In the genomic region with DNA sequence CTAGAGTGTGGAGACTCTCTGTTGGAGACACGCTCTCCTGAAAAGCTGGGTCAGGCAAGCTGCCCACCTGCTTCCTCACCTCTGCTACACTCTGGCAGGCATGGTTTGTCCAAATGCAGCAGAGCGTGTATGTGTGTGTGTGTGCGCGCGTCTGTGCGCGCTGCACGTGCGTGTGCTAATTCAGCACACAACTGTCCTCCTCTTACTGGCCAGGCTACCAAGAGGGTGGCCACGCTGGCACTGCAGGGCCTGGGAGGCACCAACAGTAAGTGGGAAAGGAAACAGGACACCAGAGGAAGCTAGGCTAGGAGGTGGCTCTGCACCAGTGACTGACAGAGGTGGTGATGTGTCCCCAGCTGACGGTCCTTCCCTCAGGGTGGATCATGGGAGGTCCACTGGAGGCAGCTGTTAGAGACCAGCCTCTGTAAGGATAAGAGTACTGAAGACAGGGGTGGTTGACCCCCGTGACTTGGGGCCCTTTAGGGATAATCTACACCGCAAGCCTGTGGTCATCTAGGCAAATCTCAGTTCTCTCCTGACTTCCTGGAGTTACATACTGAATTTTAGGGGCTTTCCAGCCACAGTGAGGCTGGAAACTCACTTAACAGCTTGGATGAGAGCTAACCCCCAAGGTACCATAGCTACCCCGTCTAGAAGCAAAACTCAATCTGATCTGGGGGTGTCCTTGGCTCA, we compare ENCODE assay signal across 1 cellular context.
TF ChIP-seq lines count a peak whose summit lies in the region.

No MANE protein-coding gene starts in this region.

TF ChIP-seq in GM12878, 131 proteins besides CTCF, POLR2A, EP300 and RAD21 (continued from another document):
- TF ChIP-seq, protein P1, sequence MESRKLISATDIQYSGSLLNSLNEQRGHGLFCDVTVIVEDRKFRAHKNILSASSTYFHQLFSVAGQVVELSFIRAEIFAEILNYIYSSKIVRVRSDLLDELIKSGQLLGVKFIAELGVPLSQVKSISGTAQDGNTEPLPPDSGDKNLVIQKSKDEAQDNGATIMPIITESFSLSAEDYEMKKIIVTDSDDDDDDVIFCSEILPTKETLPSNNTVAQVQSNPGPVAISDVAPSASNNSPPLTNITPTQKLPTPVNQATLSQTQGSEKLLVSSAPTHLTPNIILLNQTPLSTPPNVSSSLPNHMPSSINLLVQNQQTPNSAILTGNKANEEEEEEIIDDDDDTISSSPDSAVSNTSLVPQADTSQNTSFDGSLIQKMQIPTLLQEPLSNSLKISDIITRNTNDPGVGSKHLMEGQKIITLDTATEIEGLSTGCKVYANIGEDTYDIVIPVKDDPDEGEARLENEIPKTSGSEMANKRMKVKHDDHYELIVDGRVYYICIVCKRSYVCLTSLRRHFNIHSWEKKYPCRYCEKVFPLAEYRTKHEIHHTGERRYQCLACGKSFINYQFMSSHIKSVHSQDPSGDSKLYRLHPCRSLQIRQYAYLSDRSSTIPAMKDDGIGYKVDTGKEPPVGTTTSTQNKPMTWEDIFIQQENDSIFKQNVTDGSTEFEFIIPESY (IDR thresholded peaks at IDR 0.05): no peak
- TF ChIP-seq MTA3 (IDR thresholded peaks at IDR 0.05; ENCODE audit: borderline replicate concordance, low read length) (peak; percentile 56; the same call in 1 of the 2 replicates), MYB (IDR thresholded peaks at IDR 0.05; ENCODE audit: borderline replicate concordance, low read depth, low read length) (no peak), CBFB (IDR thresholded peaks at IDR 0.05; ENCODE audit: low read depth) (peak; percentile 90), RELA (IDR thresholded peaks at IDR 0.05; ENCODE audit: borderline replicate concordance, partially characterized antibody) (peak; percentile 84), SPI1 (IDR thresholded peaks at IDR 0.05; ENCODE audit: borderline replicate concordance, insufficient read depth, low read depth, low read length) (peak; percentile 71), TCF12 (IDR thresholded peaks at IDR 0.05; ENCODE audit: low read depth, low read length) (peak; percentile 31; the same call in 1 of the 2 replicates), SP1 (IDR thresholded peaks at IDR 0.05; ENCODE audit: low read depth, low read length) (peak; percentile 60), BCL11A (IDR thresholded peaks at IDR 0.05; ENCODE audit: low read depth, low read length) (no peak; the same call in 1 of the 2 replicates), IKZF1 (conservative IDR thresholded peaks at IDR 0.05) (peak; percentile 92), TCF3 (IDR thresholded peaks at IDR 0.05; ENCODE audit: borderline replicate concordance, insufficient read depth, low read depth, low read length) (peak; percentile 45; the same call in 1 of the 2 replicates), POLR2AphosphoS5 (IDR thresholded peaks at IDR 0.05; ENCODE audit: low read length) (no peak), ETV6 (conservative IDR thresholded peaks at IDR 0.05 in 1 of 2, IDR thresholded peaks at IDR 0.05 in 1 of 2; ENCODE audit: borderline replicate concordance in 1 of 2, low read depth in 1 of 2) (peak in 1 of 2 experiments; percentile 40; a peak in 1 of 4 replicates), ZNF274 (IDR thresholded peaks at IDR 0.05; ENCODE audit: insufficient read depth, insufficient read length) (no peak), ATF7 (IDR thresholded peaks at IDR 0.05; ENCODE audit: low read depth) (no peak), KDM1A (IDR thresholded peaks at IDR 0.05; ENCODE audit: borderline replicate concordance) (no peak)
- TF ChIP-seq, protein P2, sequence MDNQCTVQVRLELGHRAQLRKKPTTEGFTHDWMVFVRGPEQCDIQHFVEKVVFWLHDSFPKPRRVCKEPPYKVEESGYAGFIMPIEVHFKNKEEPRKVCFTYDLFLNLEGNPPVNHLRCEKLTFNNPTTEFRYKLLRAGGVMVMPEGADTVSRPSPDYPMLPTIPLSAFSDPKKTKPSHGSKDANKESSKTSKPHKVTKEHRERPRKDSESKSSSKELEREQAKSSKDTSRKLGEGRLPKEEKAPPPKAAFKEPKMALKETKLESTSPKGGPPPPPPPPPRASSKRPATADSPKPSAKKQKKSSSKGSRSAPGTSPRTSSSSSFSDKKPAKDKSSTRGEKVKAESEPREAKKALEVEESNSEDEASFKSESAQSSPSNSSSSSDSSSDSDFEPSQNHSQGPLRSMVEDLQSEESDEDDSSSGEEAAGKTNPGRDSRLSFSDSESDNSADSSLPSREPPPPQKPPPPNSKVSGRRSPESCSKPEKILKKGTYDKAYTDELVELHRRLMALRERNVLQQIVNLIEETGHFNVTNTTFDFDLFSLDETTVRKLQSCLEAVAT (IDR thresholded peaks at IDR 0.05): peak; percentile 57; the same call in 1 of the 2 replicates
- TF ChIP-seq, protein P3, sequence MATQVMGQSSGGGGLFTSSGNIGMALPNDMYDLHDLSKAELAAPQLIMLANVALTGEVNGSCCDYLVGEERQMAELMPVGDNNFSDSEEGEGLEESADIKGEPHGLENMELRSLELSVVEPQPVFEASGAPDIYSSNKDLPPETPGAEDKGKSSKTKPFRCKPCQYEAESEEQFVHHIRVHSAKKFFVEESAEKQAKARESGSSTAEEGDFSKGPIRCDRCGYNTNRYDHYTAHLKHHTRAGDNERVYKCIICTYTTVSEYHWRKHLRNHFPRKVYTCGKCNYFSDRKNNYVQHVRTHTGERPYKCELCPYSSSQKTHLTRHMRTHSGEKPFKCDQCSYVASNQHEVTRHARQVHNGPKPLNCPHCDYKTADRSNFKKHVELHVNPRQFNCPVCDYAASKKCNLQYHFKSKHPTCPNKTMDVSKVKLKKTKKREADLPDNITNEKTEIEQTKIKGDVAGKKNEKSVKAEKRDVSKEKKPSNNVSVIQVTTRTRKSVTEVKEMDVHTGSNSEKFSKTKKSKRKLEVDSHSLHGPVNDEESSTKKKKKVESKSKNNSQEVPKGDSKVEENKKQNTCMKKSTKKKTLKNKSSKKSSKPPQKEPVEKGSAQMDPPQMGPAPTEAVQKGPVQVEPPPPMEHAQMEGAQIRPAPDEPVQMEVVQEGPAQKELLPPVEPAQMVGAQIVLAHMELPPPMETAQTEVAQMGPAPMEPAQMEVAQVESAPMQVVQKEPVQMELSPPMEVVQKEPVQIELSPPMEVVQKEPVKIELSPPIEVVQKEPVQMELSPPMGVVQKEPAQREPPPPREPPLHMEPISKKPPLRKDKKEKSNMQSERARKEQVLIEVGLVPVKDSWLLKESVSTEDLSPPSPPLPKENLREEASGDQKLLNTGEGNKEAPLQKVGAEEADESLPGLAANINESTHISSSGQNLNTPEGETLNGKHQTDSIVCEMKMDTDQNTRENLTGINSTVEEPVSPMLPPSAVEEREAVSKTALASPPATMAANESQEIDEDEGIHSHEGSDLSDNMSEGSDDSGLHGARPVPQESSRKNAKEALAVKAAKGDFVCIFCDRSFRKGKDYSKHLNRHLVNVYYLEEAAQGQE (IDR thresholded peaks at IDR 0.05; ENCODE audit: low read depth, low read length): no peak
- TF ChIP-seq, protein P4, sequence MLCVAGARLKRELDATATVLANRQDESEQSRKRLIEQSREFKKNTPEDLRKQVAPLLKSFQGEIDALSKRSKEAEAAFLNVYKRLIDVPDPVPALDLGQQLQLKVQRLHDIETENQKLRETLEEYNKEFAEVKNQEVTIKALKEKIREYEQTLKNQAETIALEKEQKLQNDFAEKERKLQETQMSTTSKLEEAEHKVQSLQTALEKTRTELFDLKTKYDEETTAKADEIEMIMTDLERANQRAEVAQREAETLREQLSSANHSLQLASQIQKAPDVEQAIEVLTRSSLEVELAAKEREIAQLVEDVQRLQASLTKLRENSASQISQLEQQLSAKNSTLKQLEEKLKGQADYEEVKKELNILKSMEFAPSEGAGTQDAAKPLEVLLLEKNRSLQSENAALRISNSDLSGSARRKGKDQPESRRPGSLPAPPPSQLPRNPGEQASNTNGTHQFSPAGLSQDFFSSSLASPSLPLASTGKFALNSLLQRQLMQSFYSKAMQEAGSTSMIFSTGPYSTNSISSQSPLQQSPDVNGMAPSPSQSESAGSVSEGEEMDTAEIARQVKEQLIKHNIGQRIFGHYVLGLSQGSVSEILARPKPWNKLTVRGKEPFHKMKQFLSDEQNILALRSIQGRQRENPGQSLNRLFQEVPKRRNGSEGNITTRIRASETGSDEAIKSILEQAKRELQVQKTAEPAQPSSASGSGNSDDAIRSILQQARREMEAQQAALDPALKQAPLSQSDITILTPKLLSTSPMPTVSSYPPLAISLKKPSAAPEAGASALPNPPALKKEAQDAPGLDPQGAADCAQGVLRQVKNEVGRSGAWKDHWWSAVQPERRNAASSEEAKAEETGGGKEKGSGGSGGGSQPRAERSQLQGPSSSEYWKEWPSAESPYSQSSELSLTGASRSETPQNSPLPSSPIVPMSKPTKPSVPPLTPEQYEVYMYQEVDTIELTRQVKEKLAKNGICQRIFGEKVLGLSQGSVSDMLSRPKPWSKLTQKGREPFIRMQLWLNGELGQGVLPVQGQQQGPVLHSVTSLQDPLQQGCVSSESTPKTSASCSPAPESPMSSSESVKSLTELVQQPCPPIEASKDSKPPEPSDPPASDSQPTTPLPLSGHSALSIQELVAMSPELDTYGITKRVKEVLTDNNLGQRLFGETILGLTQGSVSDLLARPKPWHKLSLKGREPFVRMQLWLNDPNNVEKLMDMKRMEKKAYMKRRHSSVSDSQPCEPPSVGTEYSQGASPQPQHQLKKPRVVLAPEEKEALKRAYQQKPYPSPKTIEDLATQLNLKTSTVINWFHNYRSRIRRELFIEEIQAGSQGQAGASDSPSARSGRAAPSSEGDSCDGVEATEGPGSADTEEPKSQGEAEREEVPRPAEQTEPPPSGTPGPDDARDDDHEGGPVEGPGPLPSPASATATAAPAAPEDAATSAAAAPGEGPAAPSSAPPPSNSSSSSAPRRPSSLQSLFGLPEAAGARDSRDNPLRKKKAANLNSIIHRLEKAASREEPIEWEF (IDR thresholded peaks at IDR 0.05; ENCODE audit: insufficient replicate concordance, low read depth, low read length): no peak
- TF ChIP-seq, protein P5, sequence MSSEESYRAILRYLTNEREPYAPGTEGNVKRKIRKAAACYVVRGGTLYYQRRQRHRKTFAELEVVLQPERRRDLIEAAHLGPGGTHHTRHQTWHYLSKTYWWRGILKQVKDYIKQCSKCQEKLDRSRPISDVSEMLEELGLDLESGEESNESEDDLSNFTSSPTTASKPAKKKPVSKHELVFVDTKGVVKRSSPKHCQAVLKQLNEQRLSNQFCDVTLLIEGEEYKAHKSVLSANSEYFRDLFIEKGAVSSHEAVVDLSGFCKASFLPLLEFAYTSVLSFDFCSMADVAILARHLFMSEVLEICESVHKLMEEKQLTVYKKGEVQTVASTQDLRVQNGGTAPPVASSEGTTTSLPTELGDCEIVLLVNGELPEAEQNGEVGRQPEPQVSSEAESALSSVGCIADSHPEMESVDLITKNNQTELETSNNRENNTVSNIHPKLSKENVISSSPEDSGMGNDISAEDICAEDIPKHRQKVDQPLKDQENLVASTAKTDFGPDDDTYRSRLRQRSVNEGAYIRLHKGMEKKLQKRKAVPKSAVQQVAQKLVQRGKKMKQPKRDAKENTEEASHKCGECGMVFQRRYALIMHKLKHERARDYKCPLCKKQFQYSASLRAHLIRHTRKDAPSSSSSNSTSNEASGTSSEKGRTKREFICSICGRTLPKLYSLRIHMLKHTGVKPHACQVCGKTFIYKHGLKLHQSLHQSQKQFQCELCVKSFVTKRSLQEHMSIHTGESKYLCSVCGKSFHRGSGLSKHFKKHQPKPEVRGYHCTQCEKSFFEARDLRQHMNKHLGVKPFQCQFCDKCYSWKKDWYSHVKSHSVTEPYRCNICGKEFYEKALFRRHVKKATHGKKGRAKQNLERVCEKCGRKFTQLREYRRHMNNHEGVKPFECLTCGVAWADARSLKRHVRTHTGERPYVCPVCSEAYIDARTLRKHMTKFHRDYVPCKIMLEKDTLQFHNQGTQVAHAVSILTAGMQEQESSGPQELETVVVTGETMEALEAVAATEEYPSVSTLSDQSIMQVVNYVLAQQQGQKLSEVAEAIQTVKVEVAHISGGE (CRISPR knock-in tag; IDR thresholded peaks at IDR 0.05): no peak
- TF ChIP-seq, protein P6, sequence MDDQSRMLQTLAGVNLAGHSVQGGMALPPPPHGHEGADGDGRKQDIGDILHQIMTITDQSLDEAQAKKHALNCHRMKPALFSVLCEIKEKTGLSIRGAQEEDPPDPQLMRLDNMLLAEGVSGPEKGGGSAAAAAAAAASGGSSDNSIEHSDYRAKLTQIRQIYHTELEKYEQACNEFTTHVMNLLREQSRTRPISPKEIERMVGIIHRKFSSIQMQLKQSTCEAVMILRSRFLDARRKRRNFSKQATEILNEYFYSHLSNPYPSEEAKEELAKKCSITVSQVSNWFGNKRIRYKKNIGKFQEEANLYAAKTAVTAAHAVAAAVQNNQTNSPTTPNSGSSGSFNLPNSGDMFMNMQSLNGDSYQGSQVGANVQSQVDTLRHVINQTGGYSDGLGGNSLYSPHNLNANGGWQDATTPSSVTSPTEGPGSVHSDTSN (IDR thresholded peaks at IDR 0.05; ENCODE audit: insufficient replicate concordance, low read depth, low read length): peak; percentile 71
